Comparison of ENCODE assay signal across 9 cellular contexts in the genomic region with DNA sequence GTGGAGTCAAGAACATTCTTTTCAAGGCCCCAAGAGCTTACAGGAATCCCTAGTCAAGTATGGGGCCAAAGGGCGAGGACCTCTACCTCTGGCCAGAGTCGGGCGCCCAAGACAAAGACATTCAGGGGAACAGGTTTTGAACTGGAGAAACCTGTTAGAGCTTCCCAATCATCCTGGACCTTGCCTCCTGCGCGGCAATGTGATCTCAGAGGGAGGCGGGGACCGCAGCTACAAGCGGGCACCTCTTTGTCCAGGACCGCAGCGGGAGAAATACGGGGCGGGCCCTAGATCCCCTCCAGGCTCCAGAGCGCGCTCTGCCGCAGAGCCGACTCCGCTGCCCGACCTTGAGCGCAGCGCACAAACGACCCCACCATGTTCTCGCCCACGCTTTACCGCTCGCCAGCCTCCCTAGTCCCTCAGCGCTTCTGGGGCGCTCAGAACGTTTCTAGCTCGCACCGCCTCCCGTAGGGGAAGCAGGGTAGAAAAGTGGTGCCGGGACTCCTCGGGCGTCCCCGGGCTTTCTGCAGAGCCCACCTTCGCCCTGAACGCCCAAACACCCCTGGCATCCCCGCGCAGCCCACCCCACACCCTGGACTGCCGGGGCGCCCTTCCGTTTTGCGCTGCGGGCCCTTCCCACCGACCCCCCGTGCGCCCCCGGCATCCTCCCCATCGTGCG. TPM values are rescaled to one million over a fixed set of nuclear protein-coding genes. Genes with fewer than 3 reads are reported as not detected.
A peak's percentile ranks its signal among the peaks of the same experiment; 100 is the strongest.
DNase-seq lines count a peak whose midpoint lies in the region; ATAC-seq lines count a peak whose summit lies in the region.
"Had no signal": no experiment of that assay in that cellular context is flagged by ENCODE, and none has a peak within 500 bp of the region (broad histone marks: within the 10 kb centered on the region; RNA-seq: fewer than 3 reads in every experiment).

No MANE protein-coding gene starts in this region.

- DNase-seq in EH (ENCODE audit: low read depth) (peak; percentile 36), NCI-H526 (lab: John Stamatoyannopoulos, UW) (peak; percentile 64 to 84), left cardiac atrium (peak; percentile 38), posterior cingulate gyrus (peak; percentile 17 to 92 (median 45)), amniotic stem cell (lab: John Stamatoyannopoulos, UW) (no peak)
- peak; percentile 48 for DNase-seq in activated naive CD4-positive, alpha-beta T cell treated with anti-CD3 and anti-CD28 coated beads for 36 hours

- CTCF ChIA-PET in activated naive CD4-positive, alpha-beta T cell treated with anti-CD3 and anti-CD28 coated beads for 36 hours (lab: Charles Lee) = interaction anchor here (0.6 to 0.8 kb wide), 2 partner anchors 77 to 406 kb away, joined by 3 read pairs; no protein-coding TSS in a partner anchor

- peak overlapping the region; percentile 77 for H3K4me3 Mint-ChIP-seq in activated naive CD4-positive, alpha-beta T cell treated with anti-CD3 and anti-CD28 coated beads for 36 hours

- H3K27me3 Mint-ChIP-seq in activated naive CD4-positive, alpha-beta T cell treated with anti-CD3 and anti-CD28 coated beads for 36 hours (ENCODE audit: low read depth) = peaks cover 53% of the 10 kb centered on the region

- H3K27ac Mint-ChIP-seq in activated naive CD4-positive, alpha-beta T cell treated with anti-CD3 and anti-CD28 coated beads for 36 hours = no peak overlapping the region

- H3K4me1 Mint-ChIP-seq in activated naive CD4-positive, alpha-beta T cell treated with anti-CD3 and anti-CD28 coated beads for 36 hours (ENCODE audit: low read depth) = peaks cover 8% of the 10 kb centered on the region

- no peaks in the 10 kb centered on the region for H3K9me3 Mint-ChIP-seq in activated naive CD4-positive, alpha-beta T cell treated with anti-CD3 and anti-CD28 coated beads for 36 hours

- ATAC-seq in HG02852 (IDR thresholded peaks at IDR 0.05; ENCODE audit: unreplicated experiment) = peak; percentile 42
- ATAC-seq in left cardiac atrium = peak; percentile 38 to 65
- ATAC-seq in HG03521 (IDR thresholded peaks at IDR 0.05; ENCODE audit: unreplicated experiment) = no peak

- intact Hi-C loops in activated naive CD4-positive, alpha-beta T cell treated with anti-CD3 and anti-CD28 coated beads for 36 hours (cut with micrococcal nuclease) = no loop called here
- intact Hi-C loops in left cardiac atrium (cut with DNase I) = no loop called here
- intact Hi-C loops in posterior cingulate gyrus (cut with DNase I) = loop anchor here (2.0 kb wide), 1 partner anchor 66 kb away; a partner anchor contains a TSS

- H3K36me3 Mint-ChIP-seq in activated naive CD4-positive, alpha-beta T cell treated with anti-CD3 and anti-CD28 coated beads for 36 hours (ENCODE audit: low read depth) = no peaks in the 10 kb centered on the region

RNA-seq across cellular contexts. Expression of a gene that starts 28.1 kb away (rescaled TPM):
- total RNA-seq in activated naive CD4-positive, alpha-beta T cell treated with anti-CD3 and anti-CD28 coated beads for 36 hours = 1 to 10 TPM; 5.9 to 6.2 TPM
- 1 to 10 TPM; 5.7 to 6.2 TPM for total RNA-seq in left cardiac atrium

RNA-seq across cellular contexts. Expression of a gene that starts 50.1 kb away (rescaled TPM):
- total RNA-seq in activated naive CD4-positive, alpha-beta T cell treated with anti-CD3 and anti-CD28 coated beads for 36 hours = under 1 TPM; 0.37 to 0.43 TPM
- total RNA-seq in left cardiac atrium = 1 to 10 TPM; 1.2 to 1.7 TPM
- total RNA-seq: T-helper 1 cell treated with Interleukin-12 subunit alpha and Interleukin-12 subunit beta and Interleukin-4 antibody, amounts not matched to agents 30 ng/mL and 1 ng/mL, for 36 hours had no signal

RNA-seq across cellular contexts. Expression of a gene that starts 52.7 kb away (rescaled TPM):
- 10 to 100 TPM; 16.8 to 18.2 TPM for total RNA-seq in activated naive CD4-positive, alpha-beta T cell treated with anti-CD3 and anti-CD28 coated beads for 36 hours
- total RNA-seq in left cardiac atrium = 10 to 100 TPM; 16.6 to 18.0 TPM
